Comparison of ENCODE assay signal across 16 cellular contexts in genomic region chr16:2006317-2006716, GRCh38. TPM values are rescaled to one million over a fixed set of nuclear protein-coding genes. Genes with fewer than 3 reads are reported as not detected.
DNase-seq lines count a peak whose midpoint lies in the region; ATAC-seq and TF ChIP-seq lines count a peak whose summit lies in the region.
"Had no signal": no experiment of that assay in that cellular context is flagged by ENCODE, and none has a peak within 500 bp of the region (broad histone marks: within the 10 kb centered on the region; RNA-seq: fewer than 3 reads in every experiment).

No MANE protein-coding gene starts in this region.

- H3K9me3 Mint-ChIP-seq in Caco-2 (ENCODE audit: unreplicated experiment) (no peaks in the 10 kb centered on the region), brain (no peaks in the 10 kb centered on the region), osteocyte (ENCODE audit: unreplicated experiment) (no peaks in the 10 kb centered on the region)
- no peaks in the 10 kb centered on the region for H3K9me3 Mint-ChIP-seq in effector memory CD8-positive, alpha-beta T cell
- H3K9me3 Mint-ChIP-seq: CD8-positive, alpha-beta memory T cell had no signal

- intact Hi-C loops in Caco-2 (cut with micrococcal nuclease; ENCODE audit: unreplicated experiment), result no loop called here

- H3K4me1 Mint-ChIP-seq in Caco-2 (ENCODE audit: low read depth, unreplicated experiment) (peaks cover 5% of the 10 kb centered on the region), brain (peaks cover 56% of the 10 kb centered on the region), osteocyte (ENCODE audit: unreplicated experiment) (peaks cover 42% of the 10 kb centered on the region)
- peaks cover 46 to 48% of the 10 kb centered on the region in 2 donors for H3K4me1 Mint-ChIP-seq in effector memory CD8-positive, alpha-beta T cell (ENCODE audit: low read depth in 2 of 2)

- POLR2A ChIA-PET in Caco-2 (lab: Charles Lee), result no interaction called here

- H3K36me3 Mint-ChIP-seq in Caco-2 (ENCODE audit: insufficient read depth, unreplicated experiment), result peaks cover 36% of the 10 kb centered on the region
- peaks cover 8% of the 10 kb centered on the region for H3K36me3 Mint-ChIP-seq in brain
- peaks cover 5% of the 10 kb centered on the region for H3K36me3 Mint-ChIP-seq in osteocyte (ENCODE audit: unreplicated experiment)
- H3K36me3 Mint-ChIP-seq in effector memory CD8-positive, alpha-beta T cell (ENCODE audit: insufficient read depth), result peaks cover 13% of the 10 kb centered on the region

- H3K27me3 Mint-ChIP-seq in Caco-2 (ENCODE audit: insufficient read depth, unreplicated experiment) (no peaks in the 10 kb centered on the region), brain (peaks cover 10% of the 10 kb centered on the region), osteocyte (ENCODE audit: unreplicated experiment) (no peaks in the 10 kb centered on the region)
- no peaks in the 10 kb centered on the region for H3K27me3 Mint-ChIP-seq in effector memory CD8-positive, alpha-beta T cell
- H3K27me3 Mint-ChIP-seq: CD8-positive, alpha-beta memory T cell had no signal

- DNase-seq in Caco-2 (no peak), NT2/D1 (ENCODE audit: low read depth, low spot score) (no peak), osteocyte (ENCODE audit: extremely low spot score, unreplicated experiment) (no peak), NCI-H524 treated with DMSO at 0.1 percent for 48 hours (lab: John Stamatoyannopoulos, UW) (no peak), NCI-H1417 treated with DMSO at 0.1 percent for 48 hours (lab: John Stamatoyannopoulos, UW) (no peak)
- no peak for DNase-seq in effector memory CD8-positive, alpha-beta T cell
- DNase-seq: brain microvascular endothelial cell; CD8-positive, alpha-beta memory T cell; islet precursor cell; stimulated activated CD4-positive, alpha-beta T cell treated with anti-CD3 and anti-CD28 coated beads, Interleukin-4, amount 100 ng/mL, for 4 hours; stomach; WERI-Rb-1 had no signal

- no peaks in the 10 kb centered on the region for H3K9me3 ChIP-seq in Caco-2
- no peaks in the 10 kb centered on the region for H3K9me3 ChIP-seq in NT2/D1 (ENCODE audit: insufficient read depth, low read length)
- H3K9me3 ChIP-seq: gastroesophageal sphincter, stomach had no signal

- CTCF ChIA-PET in Caco-2 (lab: Charles Lee), result no interaction called here

- H3K4me1 ChIP-seq in Caco-2, result peaks cover 15% of the 10 kb centered on the region; the same call in 1 of the 2 replicates
- peaks cover 38% of the 10 kb centered on the region for H3K4me1 ChIP-seq in NT2/D1 (ENCODE audit: insufficient read depth, insufficient read length)

- no TSS peak for BruUV-seq in Caco-2 (replicated peaks; lab: Mats Ljungman, UMichigan)

- peak overlapping the region; percentile 45 for H3K4me3 Mint-ChIP-seq in Caco-2 (ENCODE audit: unreplicated experiment)
- H3K4me3 Mint-ChIP-seq in brain, result peak overlapping the region; percentile 57 to 92 (median 85)
- H3K4me3 Mint-ChIP-seq in osteocyte (ENCODE audit: unreplicated experiment), result peak overlapping the region; percentile 6
- H3K4me3 Mint-ChIP-seq in effector memory CD8-positive, alpha-beta T cell, result peak overlapping the region in 1 of 2 donors; percentile 60

- H3K4me3 ChIP-seq in Caco-2 (ENCODE audit: low read depth, low read length), result no peak overlapping the region
- no peak overlapping the region for H3K4me3 ChIP-seq in NT2/D1 (ENCODE audit: insufficient read length, low read depth)
- H3K4me3 ChIP-seq: gastroesophageal sphincter, SK-N-MC, stomach had no signal

- peak overlapping the region; percentile 51 for H3K27ac Mint-ChIP-seq in Caco-2 (ENCODE audit: unreplicated experiment)
- peak overlapping the region in 4 of 5 experiments; percentile 73 to 92 (median 89) for H3K27ac Mint-ChIP-seq in brain
- peak overlapping the region; percentile 54 for H3K27ac Mint-ChIP-seq in osteocyte (ENCODE audit: unreplicated experiment)
- H3K27ac Mint-ChIP-seq in effector memory CD8-positive, alpha-beta T cell, result peak overlapping the region in 1 of 2 donors; percentile 81

- no peak for ATAC-seq in effector memory CD8-positive, alpha-beta T cell (replicated peaks)
- ATAC-seq: gastroesophageal sphincter had no signal

- H3K36me3 ChIP-seq in Caco-2 (ENCODE audit: control insufficient read depth, insufficient read depth, low read length), result no peaks in the 10 kb centered on the region; the same call in 1 of the 2 replicates
- peaks cover 69% of the 10 kb centered on the region for H3K36me3 ChIP-seq in NT2/D1 (ENCODE audit: insufficient read depth, insufficient read length, low read length)

- H3K27me3 ChIP-seq in Caco-2 (replicated peaks; ENCODE audit: control insufficient read depth, insufficient read depth, low read length), result no peaks in the 10 kb centered on the region
- H3K27me3 ChIP-seq in NT2/D1 (ENCODE audit: insufficient read depth, insufficient read length), result no peaks in the 10 kb centered on the region
- H3K27me3 ChIP-seq: brain microvascular endothelial cell, gastroesophageal sphincter, stomach had no signal

- TF ChIP-seq CTCF in Caco-2 (IDR thresholded peaks at IDR 0.05; ENCODE audit: insufficient read depth in 1 of 2, low read depth in 1 of 2, low read length in 1 of 2, severe bottlenecking in 1 of 2, unreplicated experiment in 1 of 2) (no peak), brain (conservative IDR thresholded peaks at IDR 0.05) (no peak), osteocyte (IDR thresholded peaks at IDR 0.05) (no peak)

- H3K9ac ChIP-seq in NT2/D1 (ENCODE audit: insufficient read length, low read depth), result peak overlapping the region; percentile 17

RNA-seq across cellular contexts. Expression of gene ZNF598, which starts 3.3 kb away (rescaled TPM):
- total RNA-seq in Caco-2 (2022) (43.7 and 50.4 TPM in 2 replicates), osteocyte (45.4 and 46.9 TPM in 2 replicates)
- 32.5 TPM for polyA plus RNA-seq in brain (ENCODE audit: insufficient read depth, low read depth, low replicate concordance)

RNA-seq across cellular contexts. Expression of gene NPW, which starts 13.3 kb away (rescaled TPM):
- total RNA-seq in Caco-2 (2022) (6.1 and 8.8 TPM in 2 replicates), osteocyte (4.1 and 4.4 TPM in 2 replicates)
- 4.3 TPM for polyA plus RNA-seq in brain (ENCODE audit: insufficient read depth, low read depth, low replicate concordance)
- total RNA-seq: gastroesophageal sphincter, mononuclear cell had no signal
- polyA plus RNA-seq: CD8-positive, alpha-beta memory T cell had no signal

RNA-seq across cellular contexts. Expression of gene SYNGR3, which starts 16.5 kb away (rescaled TPM):
- total RNA-seq in Caco-2 (2022) (2.9 and 3.3 TPM in 2 replicates), osteocyte (0.57 and 0.91 TPM in 2 replicates)
- 59.3 TPM for polyA plus RNA-seq in brain (ENCODE audit: insufficient read depth, low read depth, low replicate concordance)

RNA-seq across cellular contexts. Expression of gene NHERF2, which starts 20.4 kb away (rescaled TPM):
- total RNA-seq in Caco-2 (2022) (21.8 and 26.6 TPM in 2 replicates), osteocyte (143 and 146 TPM in 2 replicates)
- polyA plus RNA-seq in brain (ENCODE audit: insufficient read depth, low read depth, low replicate concordance), result 112 TPM

RNA-seq across cellular contexts. Expression of gene GFER, which starts 22.3 kb away (rescaled TPM):
- total RNA-seq in Caco-2 (2022) (57.3 and 57.4 TPM in 2 replicates), osteocyte (21.2 and 24.7 TPM in 2 replicates)
- 51.7 TPM for polyA plus RNA-seq in brain (ENCODE audit: insufficient read depth, low read depth, low replicate concordance)
